28 cellular contexts compared by ENCODE assay signal in genomic region chr4:90112715-90113114, GRCh38. TPM values are rescaled to one million over a fixed set of nuclear protein-coding genes. Genes with fewer than 3 reads are reported as not detected.
"Had no signal": no experiment of that assay in that cellular context is flagged by ENCODE, and none has a peak within 500 bp of the region (broad histone marks: within the 10 kb centered on the region; RNA-seq: fewer than 3 reads in every experiment).

No MANE protein-coding gene starts in this region.

- H3K27me3 ChIP-seq: brain microvascular endothelial cell, esophagus squamous epithelium, gastroesophageal sphincter, left lung, neutrophil, ovary, thyroid gland, upper lobe of right lung had no signal

- H3K4me3 ChIP-seq: coronary artery, esophagus squamous epithelium, gastroesophageal sphincter, heart left ventricle, left lung, lung, ovary, prostate gland, thyroid gland, upper lobe of right lung had no signal

- H3K4me1 ChIP-seq: esophagus squamous epithelium, gastroesophageal sphincter, heart left ventricle, left lung, prostate gland, thyroid gland, upper lobe of right lung had no signal

- H3K27ac Mint-ChIP-seq: activated naive CD4-positive, alpha-beta T cell treated with anti-CD3 and anti-CD28 coated beads, Interleukin-2, amount 50 U/mL, for 72 hours; activated T-cell treated with anti-CD3 and anti-CD28 coated beads, Interleukin-2, amount 50 U/mL, for 24 hours; activated T-helper 17 cell treated with anti-CD3 and anti-CD28 coated beads, Interleukin-2, amount 50 U/mL, for 72 hours; natural killer cell treated with Interleukin-12 subunit alpha and Interleukin-12 subunit beta and Interleukin-15 and Interleukin-18, amount 100 ng/mL, for 72 hours; WTC11 had no signal

- H3K36me3 Mint-ChIP-seq: activated naive CD4-positive, alpha-beta T cell treated with anti-CD3 and anti-CD28 coated beads, Interleukin-2, amount 50 U/mL, for 72 hours; natural killer cell treated with Interleukin-12 subunit alpha and Interleukin-12 subunit beta and Interleukin-15 and Interleukin-18, amount 100 ng/mL, for 72 hours; WTC11 had no signal

- H3K4me1 Mint-ChIP-seq: activated T-helper 17 cell treated with anti-CD3 and anti-CD28 coated beads, Interleukin-2, amount 50 U/mL, for 72 hours had no signal

- H3K9me3 ChIP-seq: esophagus squamous epithelium, gastroesophageal sphincter, heart left ventricle, left lung, neutrophil, ovary, prostate gland, thyroid gland, upper lobe of right lung had no signal

- H3K36me3 ChIP-seq: brain microvascular endothelial cell, esophagus squamous epithelium, gastroesophageal sphincter, heart left ventricle, left lung, neutrophil, ovary, prostate gland, thyroid gland, upper lobe of right lung had no signal

- H3K9me3 Mint-ChIP-seq: activated T-cell treated with anti-CD3 and anti-CD28 coated beads, Interleukin-2, amount 50 U/mL, for 24 hours; WTC11 had no signal

- H3K27ac ChIP-seq: brain microvascular endothelial cell, coronary artery, esophagus squamous epithelium, gastroesophageal sphincter, heart left ventricle, left lung, neutrophil, ovary, prostate gland, thyroid gland, upper lobe of right lung had no signal

- DNase-seq: activated CD8-positive, alpha-beta memory T cell treated with anti-CD3 and anti-CD28 coated beads for 24 hours; activated CD8-positive, alpha-beta memory T cell treated with anti-CD3 and anti-CD28 coated beads, Interleukin-2, amount 50 U/mL, for 4 hours; activated T-cell treated with anti-CD3 and anti-CD28 coated beads, Interleukin-2, amount 50 U/mL, for 24 hours; aorta; brain microvascular endothelial cell; cerebellar nuclear complex; esophagus squamous epithelium; heart left ventricle; left lung; midbrain; ovary; right cardiac atrium; stimulated activated CD4-positive, alpha-beta T cell treated with anti-CD3 and anti-CD28 coated beads, Interleukin-12 subunit alpha, Interleukin-12 subunit beta, amount 100 ng/mL, for 4 hours; stimulated activated CD4-positive, alpha-beta T cell treated with anti-CD3 and anti-CD28 coated beads, Interleukin-4, amount 100 ng/mL, for 4 hours; stimulated activated naive CD8-positive, alpha-beta T cell treated with anti-CD3 and anti-CD28 coated beads, Interleukin-15, Interleukin-2, amounts not matched to agents 100 U/mL and 50 U/mL, for 24 hours; T-helper 9 cell; thyroid gland; upper lobe of right lung had no signal

- H3K4me3 Mint-ChIP-seq: activated T-cell treated with anti-CD3 and anti-CD28 coated beads, Interleukin-2, amount 50 U/mL, for 24 hours; activated T-helper 17 cell treated with anti-CD3 and anti-CD28 coated beads, Interleukin-2, amount 50 U/mL, for 72 hours; natural killer cell treated with Interleukin-12 subunit alpha and Interleukin-12 subunit beta and Interleukin-15 and Interleukin-18, amount 100 ng/mL, for 72 hours; WTC11 had no signal

RNA-seq across cellular contexts. Expression of gene CCSER1, which starts 14.5 kb away (rescaled TPM):
- total RNA-seq: T-helper 1 cell treated with Interleukin-12 subunit alpha and Interleukin-12 subunit beta and Interleukin-4 antibody, amounts not matched to agents 30 ng/mL and 1 ng/mL, for 36 hours had no signal
